ENCODE assay signal across 17 cellular contexts in the genomic region with DNA sequence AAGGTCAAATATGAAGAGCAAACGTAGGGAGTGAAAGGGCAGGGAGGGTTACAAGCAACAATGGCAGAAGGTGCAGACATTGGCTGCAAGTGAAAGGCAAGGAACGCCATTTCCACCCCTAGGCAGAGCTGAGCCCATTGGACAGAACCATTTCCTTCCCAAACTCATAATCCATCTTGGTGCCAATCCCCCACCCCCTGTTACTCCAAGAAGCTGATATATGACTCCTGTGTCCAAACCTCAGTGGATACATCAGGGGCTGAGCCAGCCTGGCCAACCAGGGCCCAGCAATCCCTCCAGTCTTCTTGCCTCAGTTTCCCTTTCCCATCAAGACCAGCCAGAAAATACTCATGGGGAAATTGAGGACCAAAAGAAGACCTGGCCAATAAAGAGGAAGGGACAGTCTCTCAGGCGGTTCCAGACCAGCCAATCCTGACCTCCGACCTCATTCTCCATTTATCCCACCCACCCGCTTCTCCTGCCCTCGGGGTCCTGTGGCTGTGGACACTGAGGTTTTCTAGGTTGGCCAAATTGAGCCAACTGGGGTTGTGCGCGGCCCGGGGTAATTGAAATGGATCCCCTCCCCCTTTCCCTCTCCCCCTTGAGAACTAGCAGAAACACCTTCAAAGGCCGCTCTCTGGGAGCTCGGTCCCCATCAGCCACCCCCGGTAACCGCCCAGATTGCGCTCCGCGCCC. TPM values are rescaled to one million over a fixed set of nuclear protein-coding genes. Genes with fewer than 3 reads are reported as not detected.
DNase-seq lines count a peak whose midpoint lies in the region; ATAC-seq, FAIRE-seq and TF ChIP-seq lines count a peak whose summit lies in the region.
"Had no signal": no experiment of that assay in that cellular context is flagged by ENCODE, and none has a peak within 500 bp of the region (broad histone marks: within the 10 kb centered on the region; RNA-seq: fewer than 3 reads in every experiment).

No MANE protein-coding gene starts in this region.

- H3K9me3 Mint-ChIP-seq in astrocyte (ENCODE audit: unreplicated experiment) (peaks cover 4% of the 10 kb centered on the region), neural progenitor cell (no peaks in the 10 kb centered on the region)

- H3K27ac Mint-ChIP-seq in astrocyte (ENCODE audit: unreplicated experiment) (no peak overlapping the region), neural progenitor cell (no peak overlapping the region), T-helper 17 cell (no peak overlapping the region)

- no peaks in the 10 kb centered on the region for H3K9me3 ChIP-seq in astrocyte (ENCODE audit: insufficient read depth, low read depth, low read length)
- no peaks in the 10 kb centered on the region for H3K9me3 ChIP-seq in right atrium auricular region
- H3K9me3 ChIP-seq in neural progenitor cell (ENCODE audit: low read depth), result no peaks in the 10 kb centered on the region
- H3K9me3 ChIP-seq in tibial artery, result no peaks in the 10 kb centered on the region
- no peaks in the 10 kb centered on the region for H3K9me3 ChIP-seq in T-helper 17 cell (ENCODE audit: control insufficient read depth, low read length, poor library complexity, severe bottlenecking)
- H3K9me3 ChIP-seq: neutrophil had no signal

- H3K27me3 ChIP-seq in astrocyte (ENCODE audit: insufficient read depth, low read length) (no peaks in the 10 kb centered on the region), right atrium auricular region (no peaks in the 10 kb centered on the region), neural progenitor cell (peaks cover 68% of the 10 kb centered on the region), tibial artery (no peaks in the 10 kb centered on the region)
- H3K27me3 ChIP-seq: neutrophil had no signal

- intact Hi-C loops in tibial artery (cut with DNase I; ENCODE audit: low total_unique reads), result no loop called here

- H3K27ac ChIP-seq in astrocyte (ENCODE audit: low read depth, low read length), result no peak overlapping the region
- H3K27ac ChIP-seq in right atrium auricular region, result peak overlapping the region; percentile 82 to 93
- H3K27ac ChIP-seq in neural progenitor cell, result no peak overlapping the region
- H3K27ac ChIP-seq in tibial artery, result peak overlapping the region; percentile 84 to 90
- H3K27ac ChIP-seq: neutrophil had no signal

- H3K9ac ChIP-seq in astrocyte (ENCODE audit: low read length) (no peak overlapping the region), neural progenitor cell (no peak overlapping the region)

- H3K79me2 ChIP-seq in astrocyte (ENCODE audit: insufficient read depth, low read length) (peaks cover 30% of the 10 kb centered on the region), neural progenitor cell (ENCODE audit: low read depth) (no peaks in the 10 kb centered on the region)

- H3K27me3 Mint-ChIP-seq in astrocyte (ENCODE audit: low read depth, unreplicated experiment), result no peaks in the 10 kb centered on the region
- peaks cover 4% of the 10 kb centered on the region for H3K27me3 Mint-ChIP-seq in neural progenitor cell (ENCODE audit: insufficient read depth, low read depth)
- H3K27me3 Mint-ChIP-seq in T-helper 17 cell, result peaks cover 26% of the 10 kb centered on the region

- ATAC-seq in HG03045 (IDR thresholded peaks at IDR 0.05; ENCODE audit: unreplicated experiment), result no peak
- no peak for ATAC-seq in T-helper 17 cell

- H3K36me3 ChIP-seq in astrocyte (ENCODE audit: insufficient read depth, low read length) (no peaks in the 10 kb centered on the region), right atrium auricular region (no peaks in the 10 kb centered on the region), neural progenitor cell (no peaks in the 10 kb centered on the region), tibial artery (no peaks in the 10 kb centered on the region)
- H3K36me3 ChIP-seq: neutrophil had no signal

- peaks cover 12% of the 10 kb centered on the region for H3K4me1 Mint-ChIP-seq in astrocyte (ENCODE audit: low read depth, unreplicated experiment)
- H3K4me1 Mint-ChIP-seq in neural progenitor cell, result peaks cover 13% of the 10 kb centered on the region
- H3K4me1 Mint-ChIP-seq in T-helper 17 cell, result no peaks in the 10 kb centered on the region

- no peak for TF ChIP-seq CTCF in astrocyte (IDR thresholded peaks at IDR 0.05; ENCODE audit: insufficient read depth, low read depth, low read length)
- TF ChIP-seq CTCF in right atrium auricular region (IDR thresholded peaks at IDR 0.05), result no peak
- no peak for TF ChIP-seq CTCF in neural progenitor cell (IDR thresholded peaks at IDR 0.05)
- no peak for TF ChIP-seq CTCF in tibial artery (IDR thresholded peaks at IDR 0.05)

- H2AFZ ChIP-seq in astrocyte (ENCODE audit: low read depth, low read length) (no peak overlapping the region), neural progenitor cell (replicated peaks) (no peak overlapping the region)

- H3F3A ChIP-seq in neural progenitor cell (ENCODE audit: low read depth), result no peaks in the 10 kb centered on the region

- DNase-seq in astrocyte (ENCODE audit: low read depth) (no peak), right atrium auricular region (ENCODE audit: low spot score) (no peak), neural progenitor cell (ENCODE audit: low spot score) (no peak), tibial artery (peak in 1 of 2 donors; percentile 19), NCI-H69 (lab: John Stamatoyannopoulos, UW) (no peak), NCI-H1105 treated with DMSO at 0.1 percent for 48 hours (lab: John Stamatoyannopoulos, UW) (no peak), T-helper 17 cell (no peak)
- DNase-seq: activated CD4-positive, alpha-beta T cell treated with anti-CD3 and anti-CD28 coated beads, Interleukin-2, amount 50 U/mL, for 4 hours; DND-41; foreskin melanocyte; NCI-H1436 treated with DMSO at 0.1 percent for 48 hours; NCI-H524 treated with DMSO at 0.1 percent for 48 hours; RPMI8226; stimulated activated CD4-positive, alpha-beta T cell treated with anti-CD3 and anti-CD28 coated beads, Interleukin-1b, Interleukin-23, amount 100 ng/mL, for 48 hours had no signal

- H3K4me1 ChIP-seq in astrocyte (ENCODE audit: insufficient read depth, low read length) (peaks cover 15% of the 10 kb centered on the region), right atrium auricular region (peaks cover 0 to 85% of the 10 kb centered on the region in 2 donors), neural progenitor cell (peaks cover 10% of the 10 kb centered on the region), tibial artery (peaks cover 6 to 91% (median 58%) of the 10 kb centered on the region in 4 donors)

- H3K4me2 ChIP-seq in astrocyte (ENCODE audit: low read length) (peak overlapping the region; percentile 86), neural progenitor cell (peak overlapping the region; percentile 98)

- H3K36me3 Mint-ChIP-seq in astrocyte (ENCODE audit: low read depth, unreplicated experiment) (peaks cover 14% of the 10 kb centered on the region), neural progenitor cell (no peaks in the 10 kb centered on the region), T-helper 17 cell (ENCODE audit: low read depth) (peaks cover 2% of the 10 kb centered on the region)

- no peak for FAIRE-seq in astrocyte (lab: Jason Lieb, UNC)
- FAIRE-seq: GM12891 had no signal

- H3K4me3 ChIP-seq in astrocyte (ENCODE audit: insufficient read depth, low read depth, low read length) (no peak overlapping the region), right atrium auricular region (peak overlapping the region; percentile 52 to 63), neural progenitor cell (peak overlapping the region; percentile 57), tibial artery (peak overlapping the region; percentile 64 to 86)

- H3K4me3 Mint-ChIP-seq in astrocyte (ENCODE audit: unreplicated experiment) (no peak overlapping the region), neural progenitor cell (no peak overlapping the region), T-helper 17 cell (no peak overlapping the region)

- H4K20me1 ChIP-seq in astrocyte (ENCODE audit: insufficient read depth, low read length), result peaks cover 52% of the 10 kb centered on the region
- H4K20me1 ChIP-seq in neural progenitor cell (ENCODE audit: low read depth), result peaks cover 4% of the 10 kb centered on the region

RNA-seq across cellular contexts. Expression of gene TNS1, which starts 24.8 kb away (rescaled TPM):
- total RNA-seq in astrocyte (219 and 264 TPM in 2 replicates), right atrium auricular region (100 to 1,000 TPM; 393 to 720 TPM), neural progenitor cell (ENCODE audit: low replicate concordance) (0.24 and 2.3 TPM in 2 replicates), T-helper 17 cell (10 to 100 TPM in 1 of 2 donors, under 1 TPM in 1; 0.80 to 16.8 TPM)

Comparison
In these comparisons a context has a peak if more than half of its experiments do, and no peak if none do; other contexts are left out.
1. H3K27ac ChIP-seq: peak in right atrium auricular region (2 of 2) and tibial artery (2 of 2); none in astrocyte (single experiment) and neural progenitor cell (single experiment).
2. RNA of gene TNS1, which starts 24.8 kb away (total RNA-seq): 393 to 720 TPM in right atrium auricular region and 219 to 264 TPM in astrocyte; 0.80 to 16.8 TPM in T-helper 17 cell and 0.24 to 2.3 TPM in neural progenitor cell; every median in the first group is over 10 times any median in the second.